ENCODE assay signal across 26 cellular contexts in genomic region chr7:31062746-31063435, GRCh38. TPM values are rescaled to one million over a fixed set of nuclear protein-coding genes. Genes with fewer than 3 reads are reported as not detected.
DNase-seq lines count a peak whose midpoint lies in the region; ATAC-seq, FAIRE-seq and TF ChIP-seq lines count a peak whose summit lies in the region.
"Had no signal": no experiment of that assay in that cellular context is flagged by ENCODE, and none has a peak within 500 bp of the region (broad histone marks: within the 10 kb centered on the region; RNA-seq: fewer than 3 reads in every experiment).

No MANE protein-coding gene starts in this region.

- H2BK5ac ChIP-seq in H1 (ENCODE audit: low read depth, low read length) = no peak overlapping the region; the same call in 1 of the 2 replicates

- H3K4me1 ChIP-seq in left ventricle myocardium inferior (peaks cover 3% of the 10 kb centered on the region), right cardiac atrium (ENCODE audit: control insufficient read depth, insufficient read depth, low read length) (no peaks in the 10 kb centered on the region), H1 (replicated peaks in 1 of 4; ENCODE audit: control insufficient read depth in 3 of 4, insufficient read depth in 4 of 4, low read length in 3 of 4) (peaks cover 0 to 4% (median 3%) of the 10 kb centered on the region in 4 experiments; a peak in 4 of 7 replicates), stomach (no peaks in the 10 kb centered on the region)
- H3K4me1 ChIP-seq: A549, BE2C, HAP-1 had no signal

- TF ChIP-seq POLR2A in H1 (IDR thresholded peaks at IDR 0.05; ENCODE audit: control extremely low read depth in 1 of 2, low read depth in 2 of 2, low read length in 2 of 2) = no peak
- TF ChIP-seq POLR2A in stomach (IDR thresholded peaks at IDR 0.05) = no peak

- no peak overlapping the region for H2AFZ ChIP-seq in H1 (ENCODE audit: low read length)
- H2AFZ ChIP-seq: GM23338 had no signal

- CTCF ChIA-PET in H1 (lab: Charles Lee; ENCODE audit: partially characterized antibody) = interaction anchor here (1.0 to 52.0 kb wide), 7 partner anchors 4 to 84 kb away, joined by 3 to 880 read pairs (median 215); partner anchors contain the start of gene ADCYAP1R1

- peaks cover 0 to 10% of the 10 kb centered on the region in 2 experiments for H4K20me1 ChIP-seq in H1 (replicated peaks in 1 of 2; ENCODE audit: control insufficient read depth in 1 of 2, insufficient read depth in 2 of 2, low read length in 2 of 2)

- no peak overlapping the region for H2BK20ac ChIP-seq in H1 (ENCODE audit: low read length)

- H3K14ac ChIP-seq in H1 (ENCODE audit: insufficient read length) = no peak overlapping the region

- no peak overlapping the region for H2BK15ac ChIP-seq in H1 (ENCODE audit: low read length)

- no peak overlapping the region for H3K27ac ChIP-seq in left ventricle myocardium inferior (replicated peaks)
- no peak overlapping the region for H3K27ac ChIP-seq in right cardiac atrium (ENCODE audit: low read length)
- no peak overlapping the region for H3K27ac ChIP-seq in H1 (ENCODE audit: low read depth, low read length)
- H3K27ac ChIP-seq in stomach = no peak overlapping the region
- H3K27ac ChIP-seq: A549; BLaER1 treated with 17β-estradiol and CSF1 and Interleukin-3, amounts not matched to agents 10 nM and 100 nM had no signal

- no peak for TF ChIP-seq EP300 in H1 (IDR thresholded peaks at IDR 0.05; ENCODE audit: borderline replicate concordance in 1 of 2, low read depth in 2 of 2, low read length in 2 of 2)
- no peak for TF ChIP-seq EP300 in stomach (IDR thresholded peaks at IDR 0.05)

- no peak overlapping the region for H4K91ac ChIP-seq in H1 (replicated peaks; ENCODE audit: insufficient read length, low read length)

- H3K4me3 ChIP-seq in left ventricle myocardium inferior (no peak overlapping the region), right cardiac atrium (ENCODE audit: low read length) (no peak overlapping the region), H1 (ENCODE audit: extremely low read depth in 1 of 4, insufficient read depth in 2 of 4, low read depth in 3 of 4, low read length in 4 of 4) (no peak overlapping the region), stomach (no peak overlapping the region)
- H3K4me3 ChIP-seq: A549; BLaER1 treated with 17β-estradiol and CSF1 and Interleukin-3, amounts not matched to agents 10 nM and 100 nM; GM23338; HAP-1 had no signal

- H3K23ac ChIP-seq in H1 (ENCODE audit: insufficient read length) = no peak overlapping the region

- no peak overlapping the region for H4K5ac ChIP-seq in H1 (ENCODE audit: insufficient read length, low read depth, low read length)

- no peak overlapping the region for H2AK5ac ChIP-seq in H1 (ENCODE audit: low read depth, low read length)

- H3K4me2 ChIP-seq in H1 (ENCODE audit: insufficient read depth in 1 of 2, low read depth in 2 of 2, low read length in 2 of 2) = no peak overlapping the region
- H3K4me2 ChIP-seq: A549; BLaER1 treated with 17β-estradiol and CSF1 and Interleukin-3, amounts not matched to agents 10 nM and 100 nM; GM23338 had no signal

- FAIRE-seq in H1 (lab: Jason Lieb, UNC) = no peak
- FAIRE-seq: A549, D721Med, GM12892, H54 had no signal

- no peak overlapping the region for H3K9ac ChIP-seq in H1 (replicated peaks in 1 of 4; ENCODE audit: extremely low read depth in 1 of 4, low read depth in 3 of 4, low read length in 3 of 4)
- H3K9ac ChIP-seq: BLaER1 treated with 17β-estradiol and CSF1 and Interleukin-3, amounts not matched to agents 10 nM and 100 nM had no signal

- peak overlapping the region; percentile 60; the same call in 1 of the 2 replicates for H2BK12ac ChIP-seq in H1 (ENCODE audit: low read depth, low read length)

- H3K9me3 ChIP-seq in left ventricle myocardium inferior (replicated peaks) = no peaks in the 10 kb centered on the region
- H3K9me3 ChIP-seq in right cardiac atrium (ENCODE audit: control insufficient read depth, low read length) = no peaks in the 10 kb centered on the region
- H3K9me3 ChIP-seq in H1 (ENCODE audit: insufficient read depth in 2 of 2, low read depth in 1 of 2, low read length in 1 of 2) = no peaks in the 10 kb centered on the region
- H3K9me3 ChIP-seq in stomach = no peaks in the 10 kb centered on the region
- H3K9me3 ChIP-seq: A549; BE2C; BLaER1 treated with 17β-estradiol and CSF1 and Interleukin-3, amounts not matched to agents 10 nM and 100 nM; HAP-1 had no signal

- ATAC-seq in right cardiac atrium = no peak
- no peak for ATAC-seq in HG03025 (IDR thresholded peaks at IDR 0.05; ENCODE audit: low FRiP score, unreplicated experiment)
- ATAC-seq: A549, GM23338 had no signal

- 0 out of 2 replicates have a peak, but pooled peaks cover 2% of the 10 kb centered on the region for H3K79me1 ChIP-seq in H1 (ENCODE audit: low read depth, low read length)

- H3K4ac ChIP-seq in H1 (replicated peaks; ENCODE audit: insufficient read length, low read depth, low read length) = no peak overlapping the region

- H2BK120ac ChIP-seq in H1 (replicated peaks; ENCODE audit: low read depth, low read length) = no peak overlapping the region

- POLR2A ChIA-PET in H1 (lab: Charles Lee; ENCODE audit: partially characterized antibody) = no interaction called here

- H3K36me3 ChIP-seq in left ventricle myocardium inferior = no peaks in the 10 kb centered on the region
- no peaks in the 10 kb centered on the region for H3K36me3 ChIP-seq in H1 (ENCODE audit: control insufficient read depth in 2 of 4, insufficient read depth in 4 of 4, low read length in 3 of 4)
- H3K36me3 ChIP-seq in stomach = no peaks in the 10 kb centered on the region
- H3K36me3 ChIP-seq: BE2C; BLaER1 treated with 17β-estradiol and CSF1 and Interleukin-3, amounts not matched to agents 10 nM and 100 nM; HAP-1 had no signal

- WGBS in right cardiac atrium = 72% methylated on average over 8 of the region's 8 CpGs
- WGBS in H1 (ENCODE audit: extremely low coverage in 1 of 2, insufficient coverage in 1 of 2, insufficient read length in 1 of 2, insufficient replicate concordance in 2 of 2, low coverage in 1 of 2, low lambda C conversion rate in 2 of 2, missing lambda C conversion rate in 1 of 2), 2 experiments = 90% methylated on average over 8 of the region's 8 CpGs; no CpG with 5 or more reads in 1 of the 2 experiments
- 69 to 81% (median 72%) methylated on average over 6 to 8 of the region's 8 CpGs for WGBS in stomach, 5 donors

- no peaks in the 10 kb centered on the region for H3K79me2 ChIP-seq in H1 (ENCODE audit: control insufficient read depth in 1 of 2, insufficient read depth in 2 of 2, low read length in 2 of 2)

- H3K27me3 ChIP-seq in left ventricle myocardium inferior (ENCODE audit: low read depth) = peaks cover 38% of the 10 kb centered on the region
- no peaks in the 10 kb centered on the region for H3K27me3 ChIP-seq in right cardiac atrium (ENCODE audit: control insufficient read depth, insufficient read depth)
- no peaks in the 10 kb centered on the region for H3K27me3 ChIP-seq in H1 (replicated peaks in 1 of 4; ENCODE audit: control insufficient read depth in 3 of 4, extremely low read depth in 1 of 4, insufficient read depth in 3 of 4, low read length in 3 of 4)
- H3K27me3 ChIP-seq in stomach = peaks cover 0 to 18% (median 0%) of the 10 kb centered on the region in 3 donors
- H3K27me3 ChIP-seq: BE2C; BLaER1 treated with 17β-estradiol and CSF1 and Interleukin-3, amounts not matched to agents 10 nM and 100 nM had no signal

- intact Hi-C loops in left ventricle myocardium inferior (cut with micrococcal nuclease) (no loop called here), right cardiac atrium (cut with DNase I) (no loop called here), stomach (cut with DNase I; ENCODE audit: low total_unique reads) (no loop called here)

- TF ChIP-seq RAD21 in H1 (IDR thresholded peaks at IDR 0.05 in 1 of 2, conservative IDR thresholded peaks at IDR 0.05 in 1 of 2; ENCODE audit: low read depth in 2 of 2, low read length in 2 of 2) = no peak

- DNase-seq in left ventricle myocardium inferior = peak; percentile 4
- DNase-seq in right cardiac atrium = no peak
- DNase-seq in cerebellar cortex (ENCODE audit: low spot score) = peak; percentile 55
- no peak for DNase-seq in H1 (ENCODE audit: low read depth in 1 of 2, low spot score in 2 of 2)
- no peak for DNase-seq in stomach
- no peak for DNase-seq in SHP77 treated with DMSO at 0.1 percent for 48 hours (lab: John Stamatoyannopoulos, UW)
- DNase-seq: 8988T; ACHN; AML-193; BE2C; CD4-positive, alpha-beta T cell; CD8-positive, alpha-beta memory T cell; DMS 273 treated with DMSO at 0.1 percent for 48 hours; DMS79; EL; GF-D8; HFFc6 had no signal

- no peak overlapping the region; the same call in none of the 2 replicates for H4K8ac ChIP-seq in H1 (ENCODE audit: extremely low read depth, insufficient read depth, low read length)

- no peak overlapping the region; the same call in 1 of the 2 replicates for H3K18ac ChIP-seq in H1 (ENCODE audit: extremely low read depth, low read length)

- H3K56ac ChIP-seq in H1 (replicated peaks; ENCODE audit: insufficient read length, low read depth, low read length) = no peak overlapping the region

- H3K23me2 ChIP-seq in H1 (ENCODE audit: low read depth, low read length) = no peaks in the 10 kb centered on the region

- TF ChIP-seq CTCF in left ventricle myocardium inferior (IDR thresholded peaks at IDR 0.05; ENCODE audit: borderline replicate concordance) = no peak
- no peak for TF ChIP-seq CTCF in H1 (IDR thresholded peaks at IDR 0.05; ENCODE audit: control extremely low read depth in 1 of 3, insufficient read depth in 1 of 3, low read depth in 1 of 3, low read length in 3 of 3)
- no peak for TF ChIP-seq CTCF in stomach (IDR thresholded peaks at IDR 0.05)

TF ChIP-seq in H1, 55 proteins besides CTCF, POLR2A, EP300 and RAD21 (continues in another document):
- no peak for TF ChIP-seq HDAC6 (IDR thresholded peaks at IDR 0.05; ENCODE audit: low read depth, low read length)
- no peak for TF ChIP-seq E2F6 (IDR thresholded peaks at IDR 0.05)

RNA-seq across cellular contexts. Expression of gene ADCYAP1R1, which starts 10.8 kb away (rescaled TPM):
- total RNA-seq in left ventricle myocardium inferior (2.5 TPM), right cardiac atrium (1 to 10 TPM; 1.1 to 3.4 (median 1.7) TPM), stomach (10 to 100 TPM in 1 of 5 donors, 1 to 10 TPM in 2, under 1 TPM in 2; 0.58 to 20.1 (median 4.8) TPM)
- polyA plus RNA-seq in right cardiac atrium (0.84 TPM), H1 (2011; rRNA removed) (14.4 and 16.4 TPM in 2 replicates), stomach (under 1 TPM; 0.25 to 0.80 (median 0.31) TPM)
- total RNA-seq in H1 (2021; fragmentation: NEBNext Ultra II Directional; extraction: Animal tissue kit (Norgen Biotek cat#: 25700)) = 13.7 and 14.6 TPM in 2 replicates
- 15.8 TPM for polyA plus RNA-seq in H1 (2011; cell fraction: cytosol; rRNA removed)
- polyA plus RNA-seq in H1 (2011; cell fraction: nucleus; rRNA removed) = 20.0 TPM
- 11.8 to 14.0 TPM (median 12.5 TPM) in 4 replicates for polyA plus RNA-seq in H1 (2012, experiment 1 of 2)
- polyA plus RNA-seq in H1 (2012, experiment 2 of 2) = 6.5 TPM
- 6.0 TPM for polyA plus RNA-seq in H1 (2013, experiment 1 of 2)
- 6.7 TPM for polyA plus RNA-seq in H1 (2013, experiment 2 of 2)
- polyA minus RNA-seq in H1 (2011; rRNA and poly(A)+ RNA removed) = 56.9 and 70.7 TPM in 2 replicates
- 14.1 TPM for polyA minus RNA-seq in H1 (2011; cell fraction: cytosol; rRNA and poly(A)+ RNA removed)
- polyA minus RNA-seq in H1 (2011; cell fraction: nucleus; rRNA and poly(A)+ RNA removed) = 18.9 TPM
- total RNA-seq: CD4-positive, alpha-beta T cell; CD8-positive, alpha-beta memory T cell had no signal
- polyA plus RNA-seq: CD14-positive monocyte; CD8-positive, alpha-beta memory T cell had no signal

Comparison
In these comparisons a context has a peak if more than half of its experiments do, and no peak if none do; other contexts are left out.
1. DNase-seq: peak in left ventricle myocardium inferior (single experiment) and cerebellar cortex (single experiment); none in right cardiac atrium (0 of 3), H1 (0 of 2), stomach (single experiment) and SHP77 treated with DMSO at 0.1 percent for 48 hours (single experiment).